13 cellular contexts compared by ENCODE assay signal in genomic region chr2:33366473-33366872, GRCh38.
DNase-seq lines count a peak whose midpoint lies in the region; ATAC-seq and TF ChIP-seq lines count a peak whose summit lies in the region.
"Had no signal": no experiment of that assay in that cellular context is flagged by ENCODE, and none has a peak within 500 bp of the region (broad histone marks: within the 10 kb centered on the region; RNA-seq: fewer than 3 reads in every experiment).

No MANE protein-coding gene starts in this region.

- H3K4me3 ChIP-seq in gastroesophageal sphincter (no peak overlapping the region), neural progenitor cell (no peak overlapping the region)

- no peak overlapping the region for H3K9ac ChIP-seq in neural progenitor cell

- peaks cover 7% of the 10 kb centered on the region for H3K4me1 Mint-ChIP-seq in neural progenitor cell
- H3K4me1 Mint-ChIP-seq: immature natural killer cell had no signal

- no peak for TF ChIP-seq EP300 in gastroesophageal sphincter (IDR thresholded peaks at IDR 0.05)

- H3K9me3 ChIP-seq in gastroesophageal sphincter (no peaks in the 10 kb centered on the region), neural progenitor cell (ENCODE audit: low read depth) (no peaks in the 10 kb centered on the region)

- H2AFZ ChIP-seq in neural progenitor cell (replicated peaks): no peak overlapping the region

- no peaks in the 10 kb centered on the region for H3K27me3 Mint-ChIP-seq in neural progenitor cell (ENCODE audit: insufficient read depth, low read depth)

- peak overlapping the region; percentile 22 for H3K27ac Mint-ChIP-seq in neural progenitor cell
- H3K27ac Mint-ChIP-seq: immature natural killer cell had no signal

- no peaks in the 10 kb centered on the region for H3K9me3 Mint-ChIP-seq in neural progenitor cell
- H3K9me3 Mint-ChIP-seq: immature natural killer cell had no signal

- DNase-seq in AG08396 (ENCODE audit: low spot score) (peak; percentile 13), neural progenitor cell (ENCODE audit: low spot score) (no peak), iPS-NIHi11 (ENCODE audit: low spot score) (no peak)
- DNase-seq: activated effector memory CD4-positive, alpha-beta T cell treated with Interleukin-2 at 50 U/mL for 16 hours; immature natural killer cell; NCI-H1417; retina had no signal

- 22 to 31% methylated on average over 5 of the region's 5 CpGs for WGBS in gastroesophageal sphincter (ENCODE audit: low coverage in 1 of 2), 2 donors

- peaks cover 9% of the 10 kb centered on the region for H3K36me3 Mint-ChIP-seq in neural progenitor cell
- H3K36me3 Mint-ChIP-seq: immature natural killer cell had no signal

- no peak for TF ChIP-seq POLR2A in gastroesophageal sphincter (IDR thresholded peaks at IDR 0.05)

- H3F3A ChIP-seq in neural progenitor cell (ENCODE audit: low read depth): no peaks in the 10 kb centered on the region

- TF ChIP-seq CTCF in gastroesophageal sphincter (IDR thresholded peaks at IDR 0.05) (no peak), neural progenitor cell (IDR thresholded peaks at IDR 0.05) (no peak)

- no peaks in the 10 kb centered on the region for H3K79me2 ChIP-seq in neural progenitor cell (ENCODE audit: low read depth)

- H3K36me3 ChIP-seq in gastroesophageal sphincter: peaks cover 0 to 9% of the 10 kb centered on the region in 2 donors
- H3K36me3 ChIP-seq in neural progenitor cell: no peaks in the 10 kb centered on the region

- peaks cover 4 to 76% (median 38%) of the 10 kb centered on the region in 3 donors for H3K4me1 ChIP-seq in gastroesophageal sphincter
- peaks cover 8% of the 10 kb centered on the region for H3K4me1 ChIP-seq in neural progenitor cell

- H3K27me3 ChIP-seq in gastroesophageal sphincter: no peaks in the 10 kb centered on the region
- no peaks in the 10 kb centered on the region for H3K27me3 ChIP-seq in neural progenitor cell

- H3K27ac ChIP-seq in gastroesophageal sphincter (peak overlapping the region; percentile 74 to 84 (median 82)), neural progenitor cell (peak overlapping the region; percentile 67)
- H3K27ac ChIP-seq: HL-60 had no signal

- H3K4me3 Mint-ChIP-seq in neural progenitor cell: no peak overlapping the region
- H3K4me3 Mint-ChIP-seq: immature natural killer cell had no signal

- peak; percentile 87 for ATAC-seq in SK-N-SH treated with all-trans-retinoic acid at 6 μM for 48 hours
- ATAC-seq in gastroesophageal sphincter: peak; percentile 88
- no peak for ATAC-seq in HG02885 (IDR thresholded peaks at IDR 0.05; ENCODE audit: poor library complexity, unreplicated experiment)
- ATAC-seq in HG03432 (IDR thresholded peaks at IDR 0.05; ENCODE audit: unreplicated experiment): no peak
- no peak for ATAC-seq in GM18498 (IDR thresholded peaks at IDR 0.05; ENCODE audit: unreplicated experiment)

- no peak overlapping the region for H3K4me2 ChIP-seq in neural progenitor cell

- no peaks in the 10 kb centered on the region for H4K20me1 ChIP-seq in neural progenitor cell (ENCODE audit: low read depth)

TF ChIP-seq in SK-N-SH treated with all-trans-retinoic acid at 6 μM for 48 hours, 23 proteins besides CTCF, POLR2A, EP300 and RAD21:
- TF ChIP-seq CREB5 (CRISPR knock-in tag; IDR thresholded peaks at IDR 0.05; ENCODE audit: low read depth) (no peak), GLIS3 (CRISPR knock-in tag; IDR thresholded peaks at IDR 0.05) (no peak)

Comparison
In these comparisons a context has a peak if more than half of its experiments do, and no peak if none do; other contexts are left out.
1. ATAC-seq: peak in SK-N-SH treated with all-trans-retinoic acid at 6 μM for 48 hours (single experiment) and gastroesophageal sphincter (single experiment); none in HG02885 (single experiment), HG03432 (single experiment) and GM18498 (single experiment).